ENCODE assay signal across 23 cellular contexts in genomic region chr4:126742048-126742447, GRCh38.
DNase-seq lines count a peak whose midpoint lies in the region; ATAC-seq and TF ChIP-seq lines count a peak whose summit lies in the region.
"Had no signal": no experiment of that assay in that cellular context is flagged by ENCODE, and none has a peak within 500 bp of the region (broad histone marks: within the 10 kb centered on the region; RNA-seq: fewer than 3 reads in every experiment).

No MANE protein-coding gene starts in this region.

- no peaks in the 10 kb centered on the region for H3K79me2 ChIP-seq in KMS-11 (ENCODE audit: insufficient read depth, low read depth)

- no peaks in the 10 kb centered on the region for H3K27me3 ChIP-seq in KMS-11 (ENCODE audit: insufficient read depth, low read depth)
- H3K27me3 ChIP-seq: adrenal gland, sigmoid colon, thyroid gland had no signal

- H3K4me2 ChIP-seq in KMS-11, result peak overlapping the region; percentile 92
- H3K4me2 ChIP-seq: GM23338 had no signal

- 0 out of 2 replicates have a peak overlapping the region, but pooled peaks have one; percentile 28 for H3K9ac ChIP-seq in KMS-11

- DNase-seq in GM12864 (ENCODE audit: low read depth) (peak; percentile 4), substantia nigra (lab: John Stamatoyannopoulos, UW) (no peak), left lobe of liver (ENCODE audit: low spot score) (no peak), NCI-H1417 treated with DMSO at 0.1 percent for 48 hours (lab: John Stamatoyannopoulos, UW) (no peak), NOMO-1 treated with dmso at 0.1 percent for 144 hours (lab: John Stamatoyannopoulos, UW; ENCODE audit: unreplicated experiment) (no peak)
- DNase-seq: activated CD4-positive, alpha-beta T cell treated with anti-CD3 and anti-CD28 coated beads for 48 hours; activated T-cell treated with anti-CD3 and anti-CD28 coated beads, Interleukin-2, amount 50 U/mL, for 4 hours; adrenal gland; CD4-positive, alpha-beta T cell; kidney; mammary epithelial cell; NCI-H1694 treated with DMSO at 0.1 percent for 48 hours; NCI-H526 treated with DMSO at 0.1 percent for 48 hours; sigmoid colon; stimulated activated naive CD8-positive, alpha-beta T cell treated with anti-CD3 and anti-CD28 coated beads, Interleukin-15, Interleukin-2, amounts not matched to agents 100 U/mL and 50 U/mL, for 24 hours; thyroid gland had no signal

- H3K27ac ChIP-seq in KMS-11 (peak overlapping the region; percentile 51; the same call in 1 of the 2 replicates), substantia nigra (ENCODE audit: low read depth, low read length, poor library complexity, severe bottlenecking) (no peak overlapping the region)
- H3K27ac ChIP-seq: 22Rv1, adrenal gland, RWPE1, sigmoid colon, thyroid gland had no signal

- H3K4me3 ChIP-seq in GM12864 (ENCODE audit: low read depth, low read length) (no peak overlapping the region), KMS-11 (IDR thresholded peaks at IDR 0.05; ENCODE audit: insufficient read depth, low read depth, low read length) (no peak overlapping the region)
- H3K4me3 ChIP-seq: adrenal gland, GM23338, sigmoid colon, thyroid gland had no signal

- H3K4me1 ChIP-seq in KMS-11 (ENCODE audit: low read depth, poor library complexity, severe bottlenecking), result peaks cover 42% of the 10 kb centered on the region
- H3K4me1 ChIP-seq: adrenal gland, sigmoid colon, thyroid gland had no signal

- TF ChIP-seq CTCF in GM12864 (IDR thresholded peaks at IDR 0.05; ENCODE audit: low read depth, low read length, missing control alignments) (no peak), KMS-11 (conservative IDR thresholded peaks at IDR 0.05; ENCODE audit: low read depth, low read length) (no peak)

- H2AFZ ChIP-seq in KMS-11 (ENCODE audit: low read depth), result no peak overlapping the region
- H2AFZ ChIP-seq: GM23338 had no signal

- H4K20me1 ChIP-seq in KMS-11 (ENCODE audit: insufficient read depth), result no peaks in the 10 kb centered on the region

- peak; percentile 49 for ATAC-seq in GM19351 (IDR thresholded peaks at IDR 0.05; ENCODE audit: unreplicated experiment)
- ATAC-seq in HG02885 (IDR thresholded peaks at IDR 0.05; ENCODE audit: poor library complexity, unreplicated experiment), result peak; percentile 72
- ATAC-seq in left lobe of liver, result no peak
- ATAC-seq: activated T-cell treated with anti-CD3 and anti-CD28 coated beads, Interleukin-2, amount 50 U/mL, for 4 hours; GM23338; SK-N-SH treated with all-trans-retinoic acid at 6 μM for 48 hours; stimulated activated naive CD8-positive, alpha-beta T cell treated with anti-CD3 and anti-CD28 coated beads, Interleukin-15, Interleukin-2, amounts not matched to agents 100 U/mL and 50 U/mL, for 24 hours had no signal

- H3K36me3 ChIP-seq in KMS-11 (ENCODE audit: insufficient read depth), result no peaks in the 10 kb centered on the region
- H3K36me3 ChIP-seq: adrenal gland, sigmoid colon, thyroid gland had no signal
